13 cellular contexts compared by ENCODE assay signal in the genomic region with DNA sequence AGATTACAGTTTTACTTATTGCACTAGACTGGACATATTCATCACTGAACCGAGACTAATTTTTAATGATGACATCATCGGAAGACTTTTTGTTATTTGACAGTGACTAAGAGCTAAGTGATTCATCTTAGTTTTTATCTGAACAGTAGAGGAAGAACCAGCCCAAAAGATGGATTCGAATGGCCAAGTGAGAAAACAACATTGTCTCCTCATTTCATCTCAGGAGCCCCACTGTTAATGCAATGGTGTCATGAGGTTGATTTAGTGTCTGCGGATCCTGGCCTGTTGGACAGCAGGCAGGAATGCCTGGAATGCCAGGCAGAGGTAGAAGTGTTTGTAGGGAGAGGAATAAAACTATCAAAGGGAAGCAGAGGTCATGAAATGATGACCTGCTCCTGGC. TPM values are rescaled to one million over a fixed set of nuclear protein-coding genes. Genes with fewer than 3 reads are reported as not detected.
DNase-seq lines count a peak whose midpoint lies in the region; ATAC-seq, FAIRE-seq and TF ChIP-seq lines count a peak whose summit lies in the region.
"Had no signal": no experiment of that assay in that cellular context is flagged by ENCODE, and none has a peak within 500 bp of the region (broad histone marks: within the 10 kb centered on the region; RNA-seq: fewer than 3 reads in every experiment).

No MANE protein-coding gene starts in this region.

- in situ Hi-C loops in astrocyte of the cerebellum (cut with HindIII; ENCODE audit: low sequenced_read_pairs) = no loop called here

- no peak for DNase-seq in A549 (ENCODE audit: low read depth in 1 of 2, low spot score in 1 of 2)
- DNase-seq in HEK293T (ENCODE audit: extremely low spot score) = no peak
- peak; percentile 12 for DNase-seq in astrocyte of the cerebellum (ENCODE audit: low read depth)
- peak; percentile 37 for DNase-seq in iris pigment epithelial cell (ENCODE audit: low read depth)
- no peak for DNase-seq in NCI-H2081 treated with DMSO at 0.1 percent for 48 hours (lab: John Stamatoyannopoulos, UW)
- no peak for DNase-seq in upper lobe of right lung
- no peak for DNase-seq in cardiac septum (ENCODE audit: low spot score)
- DNase-seq in coronary artery (ENCODE audit: low spot score) = no peak
- DNase-seq: activated CD8-positive, alpha-beta memory T cell treated with anti-CD3 and anti-CD28 coated beads, Interleukin-2, amount 50 U/mL, for 4 hours; NCI-H2171 treated with DMSO at 0.1 percent for 48 hours; pancreas had no signal

- FAIRE-seq in A549 (lab: Jason Lieb, UNC) = no peak
- FAIRE-seq: D721Med, pancreas had no signal

- no peak for ATAC-seq in A549
- no peak for ATAC-seq in upper lobe of right lung
- ATAC-seq: pancreas had no signal

- H3K4me3 ChIP-seq in A549 (no peak overlapping the region), astrocyte of the cerebellum (ENCODE audit: low read depth, low read length) (no peak overlapping the region), upper lobe of right lung (no peak overlapping the region), coronary artery (no peak overlapping the region)
- H3K4me3 ChIP-seq: pancreas, SK-N-MC had no signal

- TF ChIP-seq RAD21 in A549 (conservative IDR thresholded peaks at IDR 0.05 in 1 of 2, IDR thresholded peaks at IDR 0.05 in 1 of 2) = no peak

- POLR2A ChIA-PET in A549 (lab: Yijun Ruan, JAX) (no interaction called here), HEK293T (lab: Yijun Ruan, JAX) (no interaction called here)

- H3K27ac ChIP-seq in A549 = no peak overlapping the region
- no peak overlapping the region for H3K27ac ChIP-seq in upper lobe of right lung
- no peak overlapping the region for H3K27ac ChIP-seq in coronary artery
- H3K27ac ChIP-seq: pancreas, SK-N-MC had no signal

- H3K4me1 ChIP-seq in A549 = peaks cover 15% of the 10 kb centered on the region
- H3K4me1 ChIP-seq in upper lobe of right lung = peaks cover 5% of the 10 kb centered on the region

- intact Hi-C loops in upper lobe of right lung (cut with DNase I) = no loop called here
- intact Hi-C loops in cardiac septum (cut with DNase I) = no loop called here

- no peaks in the 10 kb centered on the region for H3K36me3 ChIP-seq in upper lobe of right lung
- H3K36me3 ChIP-seq: pancreas had no signal

- CTCF ChIA-PET in A549 (lab: Yijun Ruan, JAX) = interaction anchor here (0.7 to 1.5 kb wide), 3 partner anchors 67 to 253 kb away, joined by 3 to 5 read pairs (median 3); a partner anchor contains a TSS
- CTCF ChIA-PET in HEK293T (lab: Yijun Ruan, JAX) = interaction anchor here (1.5 kb wide), 1 partner anchor 15 kb away, joined by 5 read pairs; no protein-coding TSS in a partner anchor

- H3K27me3 ChIP-seq in upper lobe of right lung = peaks cover under 1% of the 10 kb centered on the region
- H3K27me3 ChIP-seq: pancreas had no signal

- TF ChIP-seq POLR2A in A549 (IDR thresholded peaks at IDR 0.05; ENCODE audit: low read length) = no peak

- H3K9me3 ChIP-seq in A549 (no peaks in the 10 kb centered on the region), upper lobe of right lung (no peaks in the 10 kb centered on the region)
- H3K9me3 ChIP-seq: pancreas had no signal

- TF ChIP-seq EP300 in A549 (IDR thresholded peaks at IDR 0.05) = no peak

- WGBS in A549 (ENCODE audit: missing lambda C conversion rate) = 11% methylated on average over 4 of the region's 4 CpGs

- TF ChIP-seq CTCF in A549 (IDR thresholded peaks at IDR 0.05) = no peak
- no peak for TF ChIP-seq CTCF in astrocyte of the cerebellum (IDR thresholded peaks at IDR 0.05; ENCODE audit: low read depth, low read length, missing control alignments)
- TF ChIP-seq CTCF in upper lobe of right lung (IDR thresholded peaks at IDR 0.05) = no peak
- TF ChIP-seq CTCF in coronary artery (IDR thresholded peaks at IDR 0.05) = no peak

- peak overlapping the region; percentile 32; the same call in 1 of the 3 replicates for H3K4me2 ChIP-seq in A549

TF ChIP-seq in A549, 52 proteins besides CTCF, POLR2A, EP300 and RAD21:
- no peak for TF ChIP-seq RCOR1 (IDR thresholded peaks at IDR 0.05; ENCODE audit: low read depth, low read length)
- TF ChIP-seq FOXS1 (CRISPR knock-in tag; IDR thresholded peaks at IDR 0.05) = no peak
- no peak for TF ChIP-seq ZSCAN20 (CRISPR knock-in tag; IDR thresholded peaks at IDR 0.05)
- TF ChIP-seq, protein P1, sequence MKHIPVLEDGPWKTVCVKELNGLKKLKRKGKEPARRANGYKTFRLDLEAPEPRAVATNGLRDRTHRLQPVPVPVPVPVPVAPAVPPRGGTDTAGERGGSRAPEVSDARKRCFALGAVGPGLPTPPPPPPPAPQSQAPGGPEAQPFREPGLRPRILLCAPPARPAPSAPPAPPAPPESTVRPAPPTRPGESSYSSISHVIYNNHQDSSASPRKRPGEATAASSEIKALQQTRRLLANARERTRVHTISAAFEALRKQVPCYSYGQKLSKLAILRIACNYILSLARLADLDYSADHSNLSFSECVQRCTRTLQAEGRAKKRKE (CRISPR knock-in tag; IDR thresholded peaks at IDR 0.05; ENCODE audit: low read depth) = no peak
- no peak for TF ChIP-seq FOSL2 (IDR thresholded peaks at IDR 0.05)
- TF ChIP-seq FOSL2 (CRISPR knock-in tag; IDR thresholded peaks at IDR 0.05) = 0 out of 2 replicates have a peak, but pooled peaks have one; percentile 25
- TF ChIP-seq POLR2AphosphoS2 (conservative IDR thresholded peaks at IDR 0.05; ENCODE audit: low read length) = no peak

TF ChIP-seq in HEK293T, 16 proteins besides CTCF, POLR2A, EP300 and RAD21:
- TF ChIP-seq HDGF (IDR thresholded peaks at IDR 0.05; ENCODE audit: borderline replicate concordance) = no peak
- TF ChIP-seq, protein P2, sequence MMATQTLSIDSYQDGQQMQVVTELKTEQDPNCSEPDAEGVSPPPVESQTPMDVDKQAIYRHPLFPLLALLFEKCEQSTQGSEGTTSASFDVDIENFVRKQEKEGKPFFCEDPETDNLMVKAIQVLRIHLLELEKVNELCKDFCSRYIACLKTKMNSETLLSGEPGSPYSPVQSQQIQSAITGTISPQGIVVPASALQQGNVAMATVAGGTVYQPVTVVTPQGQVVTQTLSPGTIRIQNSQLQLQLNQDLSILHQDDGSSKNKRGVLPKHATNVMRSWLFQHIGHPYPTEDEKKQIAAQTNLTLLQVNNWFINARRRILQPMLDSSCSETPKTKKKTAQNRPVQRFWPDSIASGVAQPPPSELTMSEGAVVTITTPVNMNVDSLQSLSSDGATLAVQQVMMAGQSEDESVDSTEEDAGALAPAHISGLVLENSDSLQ (IDR thresholded peaks at IDR 0.05) = peak; percentile 37; the same call in 1 of the 2 replicates
- no peak for TF ChIP-seq CTBP1 (IDR thresholded peaks at IDR 0.05; ENCODE audit: borderline replicate concordance)
- TF ChIP-seq FOXA1 (IDR thresholded peaks at IDR 0.05) = no peak
- TF ChIP-seq NFRKB (IDR thresholded peaks at IDR 0.05) = no peak
- no peak for TF ChIP-seq ZNF384 (IDR thresholded peaks at IDR 0.05)

RNA-seq across cellular contexts. Expression of a gene that starts 37.8 kb away (rescaled TPM):
- polyA plus RNA-seq in A549 (2011; rRNA removed) (19.4 and 33.7 TPM in 2 replicates), A549 (2017; fragmentation: RNase III; extraction: RNeasy Plus Mini Kit Qiagen cat#74134 plus additional on column Dnase treatment) (21.6 to 23.4 TPM (median 23.0 TPM) in 3 replicates)
- 10.2 and 12.6 TPM in 2 replicates for polyA plus RNA-seq in A549 (2012; cell fraction: cytosol; rRNA removed)
- polyA plus RNA-seq in A549 (2012; cell fraction: nucleus; rRNA removed) = 5.9 and 13.0 TPM in 2 replicates
- 1.8 and 3.0 TPM in 2 replicates for polyA minus RNA-seq in A549 (2011; rRNA and poly(A)+ RNA removed)
- total RNA-seq in upper lobe of right lung (18.9 TPM), cardiac septum (18.0 TPM)

Comparison
In these comparisons a context has a peak if more than half of its experiments do, and no peak if none do; other contexts are left out.
1. DNase-seq: peak in astrocyte of the cerebellum (single experiment) and iris pigment epithelial cell (single experiment); none in A549 (0 of 2), HEK293T (single experiment), NCI-H2081 treated with DMSO at 0.1 percent for 48 hours (single experiment), upper lobe of right lung (single experiment), cardiac septum (single experiment) and coronary artery (single experiment).